1 cellular context compared by ENCODE assay signal in the genomic region with DNA sequence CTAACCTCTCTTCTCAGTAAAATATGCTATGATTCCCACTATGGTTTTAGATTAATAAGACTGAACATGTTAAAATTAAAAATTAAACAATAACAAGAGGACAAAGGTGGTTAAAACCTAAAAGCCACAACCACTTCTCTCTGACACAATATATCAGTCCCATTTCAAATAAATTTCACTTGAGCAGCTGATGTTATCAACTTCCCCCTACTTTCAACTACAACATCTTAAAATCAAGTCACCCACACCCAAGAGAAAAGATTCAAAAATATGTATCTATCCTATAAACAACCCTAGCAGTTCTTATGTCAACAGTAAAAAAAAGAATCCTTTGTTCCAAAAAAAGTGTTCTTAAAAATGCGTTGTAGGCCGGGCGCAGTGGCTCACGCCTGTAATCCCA.
TF ChIP-seq lines count a peak whose summit lies in the region.

No MANE protein-coding gene starts in this region.

TF ChIP-seq in HCT116, 20 proteins besides CTCF, POLR2A, EP300 and RAD21 (continued from another document):
- TF ChIP-seq, protein P1, sequence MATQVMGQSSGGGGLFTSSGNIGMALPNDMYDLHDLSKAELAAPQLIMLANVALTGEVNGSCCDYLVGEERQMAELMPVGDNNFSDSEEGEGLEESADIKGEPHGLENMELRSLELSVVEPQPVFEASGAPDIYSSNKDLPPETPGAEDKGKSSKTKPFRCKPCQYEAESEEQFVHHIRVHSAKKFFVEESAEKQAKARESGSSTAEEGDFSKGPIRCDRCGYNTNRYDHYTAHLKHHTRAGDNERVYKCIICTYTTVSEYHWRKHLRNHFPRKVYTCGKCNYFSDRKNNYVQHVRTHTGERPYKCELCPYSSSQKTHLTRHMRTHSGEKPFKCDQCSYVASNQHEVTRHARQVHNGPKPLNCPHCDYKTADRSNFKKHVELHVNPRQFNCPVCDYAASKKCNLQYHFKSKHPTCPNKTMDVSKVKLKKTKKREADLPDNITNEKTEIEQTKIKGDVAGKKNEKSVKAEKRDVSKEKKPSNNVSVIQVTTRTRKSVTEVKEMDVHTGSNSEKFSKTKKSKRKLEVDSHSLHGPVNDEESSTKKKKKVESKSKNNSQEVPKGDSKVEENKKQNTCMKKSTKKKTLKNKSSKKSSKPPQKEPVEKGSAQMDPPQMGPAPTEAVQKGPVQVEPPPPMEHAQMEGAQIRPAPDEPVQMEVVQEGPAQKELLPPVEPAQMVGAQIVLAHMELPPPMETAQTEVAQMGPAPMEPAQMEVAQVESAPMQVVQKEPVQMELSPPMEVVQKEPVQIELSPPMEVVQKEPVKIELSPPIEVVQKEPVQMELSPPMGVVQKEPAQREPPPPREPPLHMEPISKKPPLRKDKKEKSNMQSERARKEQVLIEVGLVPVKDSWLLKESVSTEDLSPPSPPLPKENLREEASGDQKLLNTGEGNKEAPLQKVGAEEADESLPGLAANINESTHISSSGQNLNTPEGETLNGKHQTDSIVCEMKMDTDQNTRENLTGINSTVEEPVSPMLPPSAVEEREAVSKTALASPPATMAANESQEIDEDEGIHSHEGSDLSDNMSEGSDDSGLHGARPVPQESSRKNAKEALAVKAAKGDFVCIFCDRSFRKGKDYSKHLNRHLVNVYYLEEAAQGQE (IDR thresholded peaks at IDR 0.05; ENCODE audit: low read depth): no peak
- no peak for TF ChIP-seq ELF1 (IDR thresholded peaks at IDR 0.05; ENCODE audit: borderline replicate concordance, low read depth)
- no peak for TF ChIP-seq CEBPB (IDR thresholded peaks at IDR 0.05; ENCODE audit: low read depth)
- TF ChIP-seq SRF (IDR thresholded peaks at IDR 0.05; ENCODE audit: low read depth): no peak
